In genomic region chr11:85827768-85828639, GRCh38 we compare ENCODE assay signal across 9 cellular contexts. TPM values are rescaled to one million over a fixed set of nuclear protein-coding genes. Genes with fewer than 3 reads are reported as not detected.
DNase-seq lines count a peak whose midpoint lies in the region; ATAC-seq, FAIRE-seq and TF ChIP-seq lines count a peak whose summit lies in the region.
"Had no signal": no experiment of that assay in that cellular context is flagged by ENCODE, and none has a peak within 500 bp of the region (broad histone marks: within the 10 kb centered on the region; RNA-seq: fewer than 3 reads in every experiment).

No MANE protein-coding gene starts in this region.

- intact Hi-C loops in CD4-positive, alpha-beta memory T cell (cut with micrococcal nuclease): no loop called here
- intact Hi-C loops in natural killer cell (cut with micrococcal nuclease): loop anchor here (2.0 kb wide), 1 partner anchor 17 kb away; the partner anchor contains the start of gene SYTL2

- peak overlapping the region in 7 of 8 donors; percentile 11 to 81 (median 71) for H3K4me3 Mint-ChIP-seq in CD4-positive, alpha-beta memory T cell
- H3K4me3 Mint-ChIP-seq in natural killer cell: no peak overlapping the region

- no peak for FAIRE-seq in bronchial epithelial cell (lab: Jason Lieb, UNC)

- TF ChIP-seq CTCF in bronchial epithelial cell (IDR thresholded peaks at IDR 0.05; ENCODE audit: insufficient read depth, low read length, severe bottlenecking): no peak
- TF ChIP-seq CTCF in natural killer cell (IDR thresholded peaks at IDR 0.05): no peak

- H3K36me3 Mint-ChIP-seq in CD4-positive, alpha-beta memory T cell: no peaks in the 10 kb centered on the region
- H3K36me3 Mint-ChIP-seq in natural killer cell: no peaks in the 10 kb centered on the region

- H3K9me3 ChIP-seq in CD4-positive, alpha-beta memory T cell (ENCODE audit: control insufficient read depth in 1 of 2, low read length in 2 of 2): no peaks in the 10 kb centered on the region

- H3K4me3 ChIP-seq in CD4-positive, alpha-beta memory T cell (ENCODE audit: low read length in 2 of 2): no peak overlapping the region
- H3K4me3 ChIP-seq in bronchial epithelial cell (ENCODE audit: low read depth, low read length): no peak overlapping the region

- H3K27me3 Mint-ChIP-seq in CD4-positive, alpha-beta memory T cell: no peaks in the 10 kb centered on the region
- no peaks in the 10 kb centered on the region for H3K27me3 Mint-ChIP-seq in natural killer cell (ENCODE audit: low read depth in 2 of 2)

- DNase-seq in CD4-positive, alpha-beta memory T cell: peak; percentile 68 to 83 (median 77)
- DNase-seq in NCI-H146 (lab: John Stamatoyannopoulos, UW) (peak; percentile 25), bronchial epithelial cell (ENCODE audit: low read depth) (peak; percentile 89), natural killer cell (no peak), NCI-H187 treated with DMSO at 0.1 percent for 48 hours (lab: John Stamatoyannopoulos, UW) (no peak), NCI-H774 (lab: John Stamatoyannopoulos, UW) (no peak), NK-92 (lab: John Stamatoyannopoulos, UW; ENCODE audit: unreplicated experiment) (no peak)

- CTCF ChIA-PET in CD4-positive, alpha-beta memory T cell (lab: Charles Lee; ENCODE audit: partially characterized antibody): interaction anchor here (0.6 to 6.1 kb wide), 5 partner anchors 19 to 463 kb away, joined by 3 to 49 read pairs (median 9); partner anchors contain the start of genes CCDC83 and SYTL2

- H3K27ac ChIP-seq in CD4-positive, alpha-beta memory T cell (ENCODE audit: low read depth, low read length): peak overlapping the region; percentile 39

- POLR2A ChIA-PET in CD4-positive, alpha-beta memory T cell (lab: Charles Lee; ENCODE audit: partially characterized antibody): interaction anchor here (1.2 to 1.3 kb wide), 2 partner anchors 76 to 200 kb away, joined by 3 to 5 read pairs; partner anchors contain the start of genes DLG2 and TMEM126B

- H3K9me3 Mint-ChIP-seq in CD4-positive, alpha-beta memory T cell: peaks cover 0 to 1% (median 0%) of the 10 kb centered on the region in 8 donors
- no peaks in the 10 kb centered on the region for H3K9me3 Mint-ChIP-seq in natural killer cell

- peak overlapping the region; percentile 85 to 99 (median 97) for H3K27ac Mint-ChIP-seq in CD4-positive, alpha-beta memory T cell
- peak overlapping the region; percentile 82 to 91 for H3K27ac Mint-ChIP-seq in natural killer cell

- no peaks in the 10 kb centered on the region for H3K27me3 ChIP-seq in CD4-positive, alpha-beta memory T cell (ENCODE audit: insufficient read depth, low read length)
- H3K27me3 ChIP-seq in bronchial epithelial cell (ENCODE audit: control insufficient read depth, insufficient read depth, low read length): no peaks in the 10 kb centered on the region

- H3K4me1 ChIP-seq in CD4-positive, alpha-beta memory T cell (ENCODE audit: insufficient read depth, low read length): peaks cover 57% of the 10 kb centered on the region

- ATAC-seq in natural killer cell (peak; percentile 56 to 67 (median 65)), HG03108 (IDR thresholded peaks at IDR 0.05; ENCODE audit: unreplicated experiment) (no peak)
- ATAC-seq: Right ventricle myocardium inferior had no signal

- no peaks in the 10 kb centered on the region for H3K36me3 ChIP-seq in CD4-positive, alpha-beta memory T cell (ENCODE audit: insufficient read depth, low read length)
- H3K36me3 ChIP-seq in bronchial epithelial cell (ENCODE audit: control insufficient read depth, insufficient read depth, low read length): no peaks in the 10 kb centered on the region

- peaks cover 44 to 60% (median 48%) of the 10 kb centered on the region in 4 donors for H3K4me1 Mint-ChIP-seq in CD4-positive, alpha-beta memory T cell
- H3K4me1 Mint-ChIP-seq in natural killer cell: peaks cover 34 to 36% of the 10 kb centered on the region in 2 donors

RNA-seq across cellular contexts. Expression of gene SYTL2, which starts 17.1 kb away (rescaled TPM):
- total RNA-seq in CD4-positive, alpha-beta memory T cell: 10 to 100 TPM; 35.5 to 35.7 TPM
- polyA plus RNA-seq in CD4-positive, alpha-beta memory T cell: 10 to 100 TPM in 1 of 2 donors, 1 to 10 TPM in 1; 3.9 to 21.0 TPM
- total RNA-seq in bronchial epithelial cell (5.6 and 8.2 TPM in 2 replicates), natural killer cell (100 to 1,000 TPM; 116 to 237 (median 143) TPM)

RNA-seq across cellular contexts. Expression of gene CCDC83, which starts 27.2 kb away (rescaled TPM):
- not detected for total RNA-seq in CD4-positive, alpha-beta memory T cell
- polyA plus RNA-seq in CD4-positive, alpha-beta memory T cell: not detected
- total RNA-seq in bronchial epithelial cell (not detected in 2 replicates), natural killer cell (under 1 TPM in 1 of 3 donors, not detected in 2; 0.12 TPM)
- total RNA-seq: Right ventricle myocardium inferior had no signal

Comparison
In these comparisons a context has a peak if more than half of its experiments do, and no peak if none do; other contexts are left out.
1. DNase-seq: peak in CD4-positive, alpha-beta memory T cell (5 of 5), NCI-H146 (single experiment) and bronchial epithelial cell (single experiment); none in natural killer cell (single experiment), NCI-H187 treated with DMSO at 0.1 percent for 48 hours (single experiment), NCI-H774 (single experiment) and NK-92 (single experiment).